25 cellular contexts compared by ENCODE assay signal in genomic region chr9:101242651-101243050, GRCh38.
"Had no signal": no experiment of that assay in that cellular context is flagged by ENCODE, and none has a peak within 500 bp of the region (broad histone marks: within the 10 kb centered on the region; RNA-seq: fewer than 3 reads in every experiment).

No MANE protein-coding gene starts in this region.

- DNase-seq: activated CD4-positive, alpha-beta T cell treated with anti-CD3 and anti-CD28 coated beads for 36 hours; activated CD4-positive, CD25-positive, alpha-beta regulatory T cell; activated CD8-positive, alpha-beta memory T cell treated with anti-CD3 and anti-CD28 coated beads, Interleukin-2, amount 10 ng/mL, durations not matched to agents 7 days and 5 days; activated CD8-positive, alpha-beta T cell treated with anti-CD3 and anti-CD28 coated beads, Interleukin-2, amount 10 ng/mL, durations not matched to agents 7 days and 5 days; activated T-cell treated with anti-CD3 and anti-CD28 coated beads, Interleukin-2, amount 50 U/mL, for 48 hours; endodermal cell; foreskin fibroblast; heart right ventricle; kidney glomerular epithelial cell; left lung; lower lobe of right lung; naive B cell; nephron progenitor cell; retina; stimulated activated CD4-positive, alpha-beta T cell treated with anti-CD3 and anti-CD28 coated beads, Interleukin-12 subunit alpha, Interleukin-12 subunit beta, amount 100 ng/mL, for 4 hours; stimulated activated CD4-positive, alpha-beta T cell treated with anti-CD3 and anti-CD28 coated beads, Interleukin-4, amount 100 ng/mL, for 24 hours; T-helper 1 cell; tibial artery had no signal

- H3K27me3 ChIP-seq: cardiac muscle cell, left lung, neutrophil, tibial artery had no signal

- ATAC-seq: activated CD4-positive, alpha-beta T cell treated with anti-CD3 and anti-CD28 coated beads for 36 hours; activated CD8-positive, alpha-beta memory T cell treated with anti-CD3 and anti-CD28 coated beads, Interleukin-2, amount 10 ng/mL, durations not matched to agents 7 days and 5 days; activated CD8-positive, alpha-beta T cell treated with anti-CD3 and anti-CD28 coated beads, Interleukin-2, amount 10 ng/mL, durations not matched to agents 7 days and 5 days; activated naive CD4-positive, alpha-beta T cell treated with anti-CD3 and anti-CD28 coated beads, Interleukin-2, amount 50 U/mL, for 72 hours; esophagus mucosa; heart right ventricle; left lung; lower lobe of right lung; sciatic nerve; stimulated activated effector memory CD8-positive, alpha-beta T cell treated with anti-CD3 and anti-CD28 coated beads, Interleukin-12 subunit alpha, Interleukin-12 subunit beta, amount 100 ng/mL, for 72 hours had no signal

- H3K27ac ChIP-seq: cardiac muscle cell, heart right ventricle, left lung, lower lobe of right lung, neutrophil, skin epidermis, tibial artery had no signal
